In genomic region chr1:54996359-54996868, GRCh38 we compare ENCODE assay signal across 1 cellular context.
TF ChIP-seq lines count a peak whose summit lies in the region.

No MANE protein-coding gene starts in this region.

TF ChIP-seq in K562, 482 proteins besides CTCF, POLR2A, EP300 and RAD21 (continued from another document):
- no peak for TF ChIP-seq ZNF512 (tag; IDR thresholded peaks at IDR 0.05)
- peak; percentile 50; the same call in 1 of the 2 replicates for TF ChIP-seq ESRRA (IDR thresholded peaks at IDR 0.05; ENCODE audit: borderline replicate concordance, low read depth)
- peak; percentile 65 for TF ChIP-seq ZBTB7A (IDR thresholded peaks at IDR 0.05; ENCODE audit: borderline replicate concordance, control insufficient read depth, low read depth, low read length)
- TF ChIP-seq BRCA1 (IDR thresholded peaks at IDR 0.05): no peak
- no peak for TF ChIP-seq BRCA1 (CRISPR knock-in tag; IDR thresholded peaks at IDR 0.05)
- TF ChIP-seq ZNF511 (CRISPR knock-in tag; IDR thresholded peaks at IDR 0.05): 0 out of 2 replicates have a peak, but pooled peaks have one; percentile 34
- TF ChIP-seq KLF16 (IDR thresholded peaks at IDR 0.05): 0 out of 2 replicates have a peak, but pooled peaks have one; percentile 19
- peak; percentile 89 for TF ChIP-seq SMC3 (conservative IDR thresholded peaks at IDR 0.05; ENCODE audit: insufficient read depth, low read depth, low read length)
- 0 out of 2 replicates have a peak, but pooled peaks have one; percentile 36 for TF ChIP-seq NBN (IDR thresholded peaks at IDR 0.05; ENCODE audit: low read depth)
- TF ChIP-seq MEIS2 (IDR thresholded peaks at IDR 0.05; ENCODE audit: partially characterized antibody): no peak
- TF ChIP-seq ZMIZ1 (IDR thresholded peaks at IDR 0.05; ENCODE audit: low read depth in 2 of 2, low read length in 2 of 2): 0 out of 4 replicates have a peak, but pooled peaks of 1 of the 2 experiments have one; percentile 21
- no peak for TF ChIP-seq ZNF263 (CRISPR knock-in tag; IDR thresholded peaks at IDR 0.05; ENCODE audit: borderline replicate concordance)
- no peak for TF ChIP-seq FOXA3 (CRISPR knock-in tag; conservative IDR thresholded peaks at IDR 0.05 in 1 of 2, IDR thresholded peaks at IDR 0.05 in 1 of 2)
- TF ChIP-seq ZBTB2 (IDR thresholded peaks at IDR 0.05): no peak
- 0 out of 2 replicates have a peak, but pooled peaks have one; percentile 21 for TF ChIP-seq SP1 (CRISPR knock-in tag; IDR thresholded peaks at IDR 0.05)
- peak in 1 of 3 experiments; percentile 56 for TF ChIP-seq YY1 (IDR thresholded peaks at IDR 0.05; ENCODE audit: borderline replicate concordance in 1 of 3, control insufficient read depth in 1 of 3, extremely low read depth in 1 of 3, insufficient read depth in 3 of 3, insufficient read length in 1 of 3, insufficient replicate concordance in 2 of 3, low read depth in 1 of 3, low read length in 2 of 3)
- TF ChIP-seq HDAC2 (IDR thresholded peaks at IDR 0.05): peak; percentile 69; the same call in 1 of the 2 replicates
- peak; percentile 47; the same call in 1 of the 2 replicates for TF ChIP-seq STAG1 (CRISPR knock-in tag; IDR thresholded peaks at IDR 0.05; ENCODE audit: borderline replicate concordance)
- TF ChIP-seq KLF13 (tag; IDR thresholded peaks at IDR 0.05; ENCODE audit: borderline replicate concordance, low read depth): 0 out of 2 replicates have a peak, but pooled peaks have one; percentile 19
- TF ChIP-seq GABPB1 (CRISPR knock-in tag; IDR thresholded peaks at IDR 0.05): peak; percentile 54; the same call in 1 of the 2 replicates
- peak; percentile 93 for TF ChIP-seq DEAF1 (CRISPR knock-in tag; IDR thresholded peaks at IDR 0.05)
- no peak for TF ChIP-seq SRSF3 (IDR thresholded peaks at IDR 0.05; ENCODE audit: insufficient read depth, low read length)
- TF ChIP-seq MAFG (tag; conservative IDR thresholded peaks at IDR 0.05): no peak
- peak; percentile 63; the same call in 1 of the 2 replicates for TF ChIP-seq ZKSCAN1 (IDR thresholded peaks at IDR 0.05; ENCODE audit: low read depth, low read length)
- peak; percentile 59; the same call in 1 of the 2 replicates for TF ChIP-seq ARID2 (IDR thresholded peaks at IDR 0.05)
- 0 out of 2 replicates have a peak, but pooled peaks have one; percentile 5 for TF ChIP-seq NFIC (IDR thresholded peaks at IDR 0.05)
- peak; percentile 81 for TF ChIP-seq VEZF1 (CRISPR knock-in tag; IDR thresholded peaks at IDR 0.05)
- TF ChIP-seq CBX1 (IDR thresholded peaks at IDR 0.05; ENCODE audit: low read depth): peak; percentile 96; the same call in 1 of the 2 replicates
- TF ChIP-seq PATZ1 (CRISPR knock-in tag; IDR thresholded peaks at IDR 0.05; ENCODE audit: borderline replicate concordance): no peak
